ENCODE assay signal across 22 cellular contexts in the genomic region with DNA sequence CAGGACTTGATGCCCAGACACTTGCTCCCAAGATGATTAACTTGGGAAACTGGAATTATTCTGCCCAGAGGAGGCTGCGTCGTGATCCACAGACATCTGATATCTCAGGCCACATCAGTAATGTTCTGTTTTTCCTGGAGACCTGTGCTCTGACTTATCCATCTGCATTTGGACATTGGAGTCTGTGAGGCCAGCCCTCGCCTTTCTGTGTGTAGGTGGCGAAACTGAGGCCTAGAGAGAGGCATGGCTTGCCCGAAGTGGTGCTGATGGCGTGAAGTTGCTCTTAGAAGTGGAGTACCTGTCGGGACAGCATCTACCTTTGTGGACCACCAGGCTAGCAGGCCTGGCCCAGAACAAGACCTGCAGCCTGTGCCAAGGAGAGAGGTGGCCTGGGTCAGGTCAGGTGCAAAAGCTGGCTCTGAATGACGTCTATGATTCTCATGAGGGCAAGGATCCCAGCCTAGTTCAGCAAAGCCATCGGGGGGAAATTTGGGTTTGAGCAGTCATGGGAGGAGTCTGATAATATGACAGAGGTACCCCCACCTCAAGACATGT.
A peak's percentile ranks its signal among the peaks of the same experiment; 100 is the strongest.
DNase-seq lines count a peak whose midpoint lies in the region; ATAC-seq and TF ChIP-seq lines count a peak whose summit lies in the region.
"Had no signal": no experiment of that assay in that cellular context is flagged by ENCODE, and none has a peak within 500 bp of the region (broad histone marks: within the 10 kb centered on the region; RNA-seq: fewer than 3 reads in every experiment).

No MANE protein-coding gene starts in this region.

- H4K8ac ChIP-seq in IMR-90 (ENCODE audit: low read depth in 2 of 2, low read length in 2 of 2), result no peak overlapping the region; a peak in 1 of 4 replicates

- H3K27ac ChIP-seq in IMR-90 (ENCODE audit: insufficient read depth, low read length) (no peak overlapping the region), sigmoid colon (no peak overlapping the region)
- H3K27ac ChIP-seq: SK-N-MC had no signal

- peak overlapping the region; percentile 65 for H4K91ac ChIP-seq in IMR-90 (ENCODE audit: insufficient read depth, low read depth, low read length)

- H3K4me3 Mint-ChIP-seq in chondrocyte (ENCODE audit: unreplicated experiment), result no peak overlapping the region
- H3K4me3 Mint-ChIP-seq: CD8-positive, alpha-beta memory T cell had no signal

- TF ChIP-seq POLR2A in IMR-90 (IDR thresholded peaks at IDR 0.05; ENCODE audit: low read depth, low read length) (no peak), sigmoid colon (IDR thresholded peaks at IDR 0.05) (no peak)

- no peak overlapping the region for H3K27ac Mint-ChIP-seq in chondrocyte (ENCODE audit: unreplicated experiment)

- in situ Hi-C loops in IMR-90 (cut with MboI; ENCODE audit: low sequenced_read_pairs), result loop anchor here (5.0 kb wide), 1 partner anchor 186 kb away; a partner anchor contains a TSS

- TF ChIP-seq CTCF in IMR-90 (conservative IDR thresholded peaks at IDR 0.05; ENCODE audit: low read depth, low read length), result no peak
- no peak for TF ChIP-seq CTCF in sigmoid colon (IDR thresholded peaks at IDR 0.05)
- no peak for TF ChIP-seq CTCF in chondrocyte (IDR thresholded peaks at IDR 0.05)

- no peak for TF ChIP-seq EP300 in sigmoid colon (IDR thresholded peaks at IDR 0.05)

- H3K4ac ChIP-seq in IMR-90 (ENCODE audit: low read depth, low read length), result peak overlapping the region; percentile 5; the same call in 1 of the 2 replicates

- H3K56ac ChIP-seq in IMR-90 (ENCODE audit: extremely low read depth, insufficient read depth, low read length), result no peak overlapping the region

- no peaks in the 10 kb centered on the region for H3K9me3 ChIP-seq in IMR-90 (ENCODE audit: control insufficient read depth, insufficient read depth, low read length)
- H3K9me3 ChIP-seq in sigmoid colon, result no peaks in the 10 kb centered on the region
- H3K9me3 ChIP-seq: A549 had no signal

- no peak overlapping the region for H3K9ac ChIP-seq in IMR-90 (ENCODE audit: low read depth, low read length)

- ATAC-seq in IMR-90 (ENCODE audit: low read depth), result no peak
- ATAC-seq: A549, HepG2, K562, Panc1 had no signal

- 100% methylated on average over 5 of the region's 9 CpGs; no CpG with 5 or more reads in 1 of the 2 experiments for whole genome bisulfite sequencing in IMR-90 (ENCODE audit: extremely low coverage in 2 of 2, insufficient read length in 1 of 2), 2 experiments
- 87 to 95% methylated on average over 9 of the region's 9 CpGs for WGBS in sigmoid colon, 2 donors

- H2BK20ac ChIP-seq in IMR-90 (ENCODE audit: low read depth, low read length), result peak overlapping the region; percentile 33

- H2AFZ ChIP-seq in IMR-90 (replicated peaks; ENCODE audit: low read length, poor library complexity), result peak overlapping the region; percentile 15

- DNase-seq in IMR-90 (no peak), mesenteric fat pad (ENCODE audit: low spot score) (peak; percentile 59), sigmoid colon (peak; percentile 52), ureter (ENCODE audit: low spot score) (peak; percentile 34), chondrocyte (ENCODE audit: low spot score) (no peak), NCI-H774 (lab: John Stamatoyannopoulos, UW) (no peak), LoVo (ENCODE audit: low spot score) (no peak)
- DNase-seq: AML-193; CD8-positive, alpha-beta memory T cell; DMS153; DND-41; NCI-H1105 treated with DMSO at 0.1 percent for 48 hours; NCI-H146; NCI-H1930; NCI-H2227 treated with DMSO at 0.1 percent for 48 hours; NCI-H526 treated with DMSO at 0.1 percent for 48 hours; SIG-M5 had no signal

- BruUV-seq in IMR-90 (replicated peaks; lab: Mats Ljungman, UMichigan), result no TSS peak

- 0 out of 2 replicates have a peak overlapping the region, but pooled peaks have one; percentile 0 for H3K18ac ChIP-seq in IMR-90 (ENCODE audit: low read depth, low read length)

- H2AK9ac ChIP-seq in IMR-90 (replicated peaks; ENCODE audit: low read depth, low read length, poor library complexity), result peak overlapping the region; percentile 69

- peaks cover 3% of the 10 kb centered on the region for H3K9me3 Mint-ChIP-seq in chondrocyte (ENCODE audit: low read depth)
- H3K9me3 Mint-ChIP-seq: CD8-positive, alpha-beta memory T cell had no signal

- no peaks in the 10 kb centered on the region for H3K9me1 ChIP-seq in IMR-90 (ENCODE audit: insufficient read depth, low read length)

- TF ChIP-seq RAD21 in IMR-90 (IDR thresholded peaks at IDR 0.05; ENCODE audit: low read length), result no peak

- no peaks in the 10 kb centered on the region for H3K79me1 ChIP-seq in IMR-90 (ENCODE audit: low read depth in 1 of 2, low read length in 2 of 2)

- POLR2A ChIA-PET in IMR-90 (lab: Charles Lee; ENCODE audit: unreplicated experiment), result no interaction called here

- no peaks in the 10 kb centered on the region for H4K20me1 ChIP-seq in IMR-90 (ENCODE audit: insufficient read depth, low read length)

- H2BK15ac ChIP-seq in IMR-90 (ENCODE audit: low read depth, low read length), result peak overlapping the region; percentile 96; the same call in 2 of the 3 replicates

- H3K23ac ChIP-seq in IMR-90 (ENCODE audit: low read depth, low read length), result no peak overlapping the region

- intact Hi-C loops in IMR-90 (cut with micrococcal nuclease) (loop anchor here (10.0 kb wide), 1 partner anchor 189 kb away; a partner anchor contains a TSS), sigmoid colon (cut with DNase I) (loop anchor here (2.0 to 5.0 kb wide), 2 partner anchors 186 to 241 kb away; a partner anchor contains a TSS)

- H3K27me3 ChIP-seq in IMR-90 (ENCODE audit: control insufficient read depth, insufficient read depth, low read length) (no peaks in the 10 kb centered on the region), sigmoid colon (no peaks in the 10 kb centered on the region)

- H2AK5ac ChIP-seq in IMR-90 (ENCODE audit: low read depth, low read length), result peak overlapping the region; percentile 84

- H3K4me3 ChIP-seq in IMR-90 (ENCODE audit: insufficient read depth, low read depth, low read length) (no peak overlapping the region), sigmoid colon (no peak overlapping the region)
- H3K4me3 ChIP-seq: A549, K562, SK-N-MC had no signal

- H3K27me3 Mint-ChIP-seq in chondrocyte (ENCODE audit: low read depth), result no peaks in the 10 kb centered on the region

- peaks cover 2% of the 10 kb centered on the region for H3K36me3 Mint-ChIP-seq in chondrocyte (ENCODE audit: low read depth)

- peaks cover 15% of the 10 kb centered on the region for H3K4me1 Mint-ChIP-seq in chondrocyte (ENCODE audit: low read depth)

- H3K36me3 ChIP-seq in IMR-90 (ENCODE audit: control insufficient read depth, insufficient read depth, low read length), result no peaks in the 10 kb centered on the region
- H3K36me3 ChIP-seq in sigmoid colon, result no peaks in the 10 kb centered on the region

- H3K14ac ChIP-seq in IMR-90 (replicated peaks; ENCODE audit: low read depth, low read length), result no peak overlapping the region

- H2BK5ac ChIP-seq in IMR-90 (ENCODE audit: low read depth, low read length, poor library complexity, severe bottlenecking), result no peak overlapping the region

- CTCF ChIA-PET in IMR-90 (lab: Yijun Ruan, JAX), result no interaction called here

- H2BK120ac ChIP-seq in IMR-90 (ENCODE audit: low read depth, low read length), result peak overlapping the region; percentile 85; the same call in 1 of the 2 replicates

- dilution Hi-C loops in IMR-90 (cut with HindIII; ENCODE audit: low sequenced_read_pairs, unreplicated experiment), result no loop called here

- H3K4me2 ChIP-seq in IMR-90 (ENCODE audit: low read depth, low read length), result no peak overlapping the region
- H3K4me2 ChIP-seq: A549 had no signal

- no peak overlapping the region; the same call in 1 of the 2 replicates for H4K5ac ChIP-seq in IMR-90 (ENCODE audit: low read depth, low read length)

- H3K4me1 ChIP-seq in IMR-90 (ENCODE audit: control insufficient read depth, insufficient read depth, low read length) (peaks cover 17% of the 10 kb centered on the region), sigmoid colon (no peaks in the 10 kb centered on the region)

TF ChIP-seq in IMR-90, 13 proteins besides CTCF, POLR2A, EP300 and RAD21:
- TF ChIP-seq BHLHE40 (IDR thresholded peaks at IDR 0.05; ENCODE audit: low read depth, low read length) (no peak), MXI1 (IDR thresholded peaks at IDR 0.05; ENCODE audit: borderline replicate concordance, low read depth, low read length) (no peak), RFX5 (IDR thresholded peaks at IDR 0.05; ENCODE audit: low read depth, low read length) (no peak), CHD1 (IDR thresholded peaks at IDR 0.05; ENCODE audit: low read depth, low read length) (no peak), RCOR1 (IDR thresholded peaks at IDR 0.05; ENCODE audit: insufficient replicate concordance, low read length) (no peak), SMC3 (IDR thresholded peaks at IDR 0.05; ENCODE audit: low read depth, low read length) (no peak), NFE2L2 (IDR thresholded peaks at IDR 0.05; ENCODE audit: low read depth, low read length) (no peak), CEBPB (IDR thresholded peaks at IDR 0.05; ENCODE audit: low read depth, low read length) (no peak), MAFK (IDR thresholded peaks at IDR 0.05; ENCODE audit: low read depth, low read length) (no peak), MAZ (IDR thresholded peaks at IDR 0.05; ENCODE audit: borderline replicate concordance, low read depth, low read length) (no peak)
- TF ChIP-seq, protein P1, sequence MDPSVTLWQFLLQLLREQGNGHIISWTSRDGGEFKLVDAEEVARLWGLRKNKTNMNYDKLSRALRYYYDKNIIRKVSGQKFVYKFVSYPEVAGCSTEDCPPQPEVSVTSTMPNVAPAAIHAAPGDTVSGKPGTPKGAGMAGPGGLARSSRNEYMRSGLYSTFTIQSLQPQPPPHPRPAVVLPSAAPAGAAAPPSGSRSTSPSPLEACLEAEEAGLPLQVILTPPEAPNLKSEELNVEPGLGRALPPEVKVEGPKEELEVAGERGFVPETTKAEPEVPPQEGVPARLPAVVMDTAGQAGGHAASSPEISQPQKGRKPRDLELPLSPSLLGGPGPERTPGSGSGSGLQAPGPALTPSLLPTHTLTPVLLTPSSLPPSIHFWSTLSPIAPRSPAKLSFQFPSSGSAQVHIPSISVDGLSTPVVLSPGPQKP (IDR thresholded peaks at IDR 0.05; ENCODE audit: borderline replicate concordance, low read depth, low read length), result no peak
- TF ChIP-seq, protein P2, sequence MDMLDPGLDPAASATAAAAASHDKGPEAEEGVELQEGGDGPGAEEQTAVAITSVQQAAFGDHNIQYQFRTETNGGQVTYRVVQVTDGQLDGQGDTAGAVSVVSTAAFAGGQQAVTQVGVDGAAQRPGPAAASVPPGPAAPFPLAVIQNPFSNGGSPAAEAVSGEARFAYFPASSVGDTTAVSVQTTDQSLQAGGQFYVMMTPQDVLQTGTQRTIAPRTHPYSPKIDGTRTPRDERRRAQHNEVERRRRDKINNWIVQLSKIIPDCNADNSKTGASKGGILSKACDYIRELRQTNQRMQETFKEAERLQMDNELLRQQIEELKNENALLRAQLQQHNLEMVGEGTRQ (IDR thresholded peaks at IDR 0.05; ENCODE audit: low read depth, low read length), result no peak

Comparison
In these comparisons a context has a peak if more than half of its experiments do, and no peak if none do; other contexts are left out.
1. DNase-seq: peak in mesenteric fat pad (single experiment), sigmoid colon (single experiment) and ureter (single experiment); none in IMR-90 (single experiment), chondrocyte (single experiment), NCI-H774 (single experiment) and LoVo (single experiment).